In genomic region chr4:98921292-98921691, GRCh38 we compare ENCODE assay signal across 25 cellular contexts.
"Had no signal": no experiment of that assay in that cellular context is flagged by ENCODE, and none has a peak within 500 bp of the region (broad histone marks: within the 10 kb centered on the region; RNA-seq: fewer than 3 reads in every experiment).

No MANE protein-coding gene starts in this region.

- H3K4me3 ChIP-seq: adrenal gland, ascending aorta, cardiac muscle cell, heart left ventricle, ovary, prostate gland, skin epidermis, upper lobe of right lung had no signal

- H3K36me3 ChIP-seq: adrenal gland, ovary, prostate gland had no signal

- DNase-seq: activated CD4-positive, alpha-beta T cell treated with anti-CD3 and anti-CD28 coated beads for 4 hours; activated CD4-positive, alpha-beta T cell treated with anti-CD3 and anti-CD28 coated beads, Interleukin-2, amount 50 U/mL, for 4 hours; activated effector memory CD4-positive, alpha-beta T cell treated with Interleukin-2 at 50 U/mL for 16 hours; activated naive CD4-positive, alpha-beta T cell treated with Interleukin-2 at 50 U/mL for 16 hours; activated T-cell treated with anti-CD3 and anti-CD28 coated beads for 4 hours; activated T-cell treated with anti-CD3 and anti-CD28 coated beads, Interleukin-2, amount 50 U/mL, for 72 hours; adrenal gland; cortex of kidney; effector memory CD8-positive, alpha-beta T cell; heart left ventricle; hypothalamus; immature natural killer cell; kidney glomerular epithelial cell; naive B cell; nephron progenitor cell; ovary; retina; stimulated activated CD4-positive, alpha-beta T cell treated with anti-CD3 and anti-CD28 coated beads, Interleukin-4, amount 100 ng/mL, for 24 hours; stimulated activated naive CD8-positive, alpha-beta T cell treated with anti-CD3 and anti-CD28 coated beads, Interleukin-15, amount 100 ng/mL, for 72 hours; substantia nigra; upper lobe of right lung had no signal

- H3K4me1 ChIP-seq: ascending aorta, prostate gland had no signal

- H3K27me3 ChIP-seq: adrenal gland, ascending aorta, cardiac muscle cell, heart left ventricle, ovary, upper lobe of right lung had no signal

- H3K9me3 ChIP-seq: adrenal gland, ascending aorta, heart left ventricle, ovary, prostate gland, upper lobe of right lung had no signal

- H3K27ac ChIP-seq: adrenal gland, ascending aorta, cardiac muscle cell, heart left ventricle, ovary, prostate gland, skin epidermis, upper lobe of right lung had no signal
